10 cellular contexts compared by ENCODE assay signal in the genomic region with DNA sequence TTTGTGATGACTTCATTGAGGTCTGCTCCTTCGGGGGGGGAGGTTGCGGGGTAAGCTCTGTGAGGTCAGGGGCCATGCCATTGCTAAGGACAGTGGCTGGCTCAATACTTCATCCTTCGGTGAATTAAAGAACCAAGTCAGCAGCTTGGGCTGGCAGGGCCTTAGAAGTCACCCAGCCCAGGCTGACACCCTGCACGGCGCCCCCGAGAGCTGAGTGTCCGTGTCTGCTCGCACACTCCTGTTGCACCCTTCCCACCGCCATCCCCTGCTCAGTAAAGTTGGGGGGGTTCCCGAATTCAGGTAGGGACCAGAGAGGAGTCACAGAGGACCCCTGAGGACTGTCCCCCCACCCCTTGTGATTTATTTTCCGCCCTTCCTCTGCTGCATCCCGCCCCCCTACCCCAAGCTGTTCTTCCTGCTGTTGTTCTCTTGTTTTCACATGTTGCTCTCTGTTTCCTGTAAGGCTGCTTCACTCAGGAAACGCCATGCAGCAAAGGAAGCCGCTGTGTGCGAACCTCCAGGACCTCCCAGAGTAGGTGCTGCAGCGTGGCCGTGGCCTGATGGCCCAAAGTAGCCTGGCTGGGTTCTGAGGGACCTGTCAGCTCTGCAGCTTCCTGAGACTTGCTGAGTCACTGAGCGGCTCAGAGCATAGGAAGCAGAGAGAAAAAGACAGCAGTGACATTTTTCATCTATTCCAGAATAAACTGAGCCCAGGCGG. TPM values are rescaled to one million over a fixed set of nuclear protein-coding genes. Genes with fewer than 3 reads are reported as not detected.
DNase-seq lines count a peak whose midpoint lies in the region; ATAC-seq and TF ChIP-seq lines count a peak whose summit lies in the region.
"Had no signal": no experiment of that assay in that cellular context is flagged by ENCODE, and none has a peak within 500 bp of the region (broad histone marks: within the 10 kb centered on the region; RNA-seq: fewer than 3 reads in every experiment).

No MANE protein-coding gene starts in this region.

- H3K27ac ChIP-seq in heart left ventricle (peak overlapping the region; percentile 69 to 93 (median 84)), adrenal gland (peak overlapping the region in 3 of 5 donors; percentile 31 to 79 (median 60)), foreskin keratinocyte (no peak overlapping the region)

- H3K4me1 ChIP-seq in heart left ventricle (peaks cover 0 to 57% (median 41%) of the 10 kb centered on the region in 12 donors), adrenal gland (replicated peaks in 1 of 2) (peaks cover 0 to 15% of the 10 kb centered on the region in 2 donors), foreskin keratinocyte (no peaks in the 10 kb centered on the region)

- 56 to 66% (median 62%) methylated on average over 19 of the region's 19 CpGs for WGBS in heart left ventricle, 4 donors
- 38 to 57% (median 54%) methylated on average over 13 to 19 of the region's 19 CpGs for WGBS in adrenal gland, 4 donors

- TF ChIP-seq POLR2A in heart left ventricle (IDR thresholded peaks at IDR 0.05) (no peak), adrenal gland (IDR thresholded peaks at IDR 0.05) (no peak)

- peaks cover 0 to 2% (median 0%) of the 10 kb centered on the region in 7 donors for H3K9me3 Mint-ChIP-seq in naive B cell

- H3K27ac Mint-ChIP-seq in naive B cell: peak overlapping the region; percentile 32 to 100 (median 99)

- H3K27me3 Mint-ChIP-seq in naive B cell: no peaks in the 10 kb centered on the region

- peaks cover 32 to 48% (median 42%) of the 10 kb centered on the region in 3 donors for H3K4me1 Mint-ChIP-seq in naive B cell

- TF ChIP-seq CTCF in heart left ventricle (IDR thresholded peaks at IDR 0.05) (no peak), adrenal gland (IDR thresholded peaks at IDR 0.05) (no peak), foreskin keratinocyte (conservative IDR thresholded peaks at IDR 0.05) (no peak)

- peak; percentile 28 to 83 (median 59) for ATAC-seq in heart left ventricle
- ATAC-seq in naive B cell (ENCODE audit: low read depth in 2 of 2): no peak
- no peak for ATAC-seq in GM19463 (IDR thresholded peaks at IDR 0.05; ENCODE audit: unreplicated experiment)
- no peak for ATAC-seq in GM18519 (IDR thresholded peaks at IDR 0.05; ENCODE audit: low FRiP score, unreplicated experiment)
- no peak for ATAC-seq in foreskin keratinocyte

- intact Hi-C loops in heart left ventricle (cut with DNase I) (no loop called here), cardiac septum (cut with DNase I) (no loop called here), adrenal gland (cut with DNase I) (no loop called here)

- H3K9me3 ChIP-seq in heart left ventricle: no peaks in the 10 kb centered on the region
- H3K9me3 ChIP-seq in adrenal gland (replicated peaks in 1 of 3): no peaks in the 10 kb centered on the region
- H3K9me3 ChIP-seq: BE2C had no signal

- peak overlapping the region; percentile 23 to 88 (median 82) for H3K4me3 Mint-ChIP-seq in naive B cell

- no peaks in the 10 kb centered on the region for H3K27me3 ChIP-seq in heart left ventricle
- no peaks in the 10 kb centered on the region for H3K27me3 ChIP-seq in adrenal gland
- H3K27me3 ChIP-seq in foreskin keratinocyte: peaks cover 20% of the 10 kb centered on the region
- H3K27me3 ChIP-seq: BE2C had no signal

- no peaks in the 10 kb centered on the region for H3K36me3 Mint-ChIP-seq in naive B cell

- DNase-seq in heart left ventricle: peak; percentile 66 to 80 (median 77)
- DNase-seq in cardiac septum (ENCODE audit: low spot score): no peak
- peak in 6 of 7 donors; percentile 54 to 82 (median 64) for DNase-seq in adrenal gland
- no peak for DNase-seq in naive B cell
- DNase-seq in foreskin keratinocyte: no peak
- no peak for DNase-seq in GF-D8 (lab: John Stamatoyannopoulos, UW)

- peak overlapping the region in 3 of 12 donors; percentile 1 to 13 (median 1) for H3K4me3 ChIP-seq in heart left ventricle
- no peak overlapping the region for H3K4me3 ChIP-seq in adrenal gland

- peaks cover 0 to 4% (median 0%) of the 10 kb centered on the region in 9 donors for H3K36me3 ChIP-seq in heart left ventricle
- H3K36me3 ChIP-seq in adrenal gland (replicated peaks in 1 of 2): no peaks in the 10 kb centered on the region
- H3K36me3 ChIP-seq: BE2C had no signal

RNA-seq across cellular contexts. Expression of gene EFCC1, which starts 14.4 kb away (rescaled TPM):
- total RNA-seq in heart left ventricle (1 to 10 TPM in 8 of 9 donors, under 1 TPM in 1; 0.60 to 2.5 (median 1.7) TPM), cardiac septum (1.7 TPM), adrenal gland (1 to 10 TPM in 7 of 8 donors, under 1 TPM in 1; 0.60 to 4.7 (median 1.8) TPM), foreskin keratinocyte (not detected in 2 replicates)
- polyA plus RNA-seq in heart left ventricle (1 to 10 TPM in 1 of 2 donors, under 1 TPM in 1; 0.91 to 1.1 TPM), adrenal gland (1 to 10 TPM in 2 of 3 donors, under 1 TPM in 1; 0.46 to 6.0 (median 1.9) TPM), naive B cell (ENCODE audit: low read depth in 6 of 6) (not detected), foreskin keratinocyte (not detected in 2 replicates)
- total RNA-seq: fibroblast of lung had no signal
- polyA plus RNA-seq: fibroblast of lung had no signal

RNA-seq across cellular contexts. Expression of gene CFAP92, which starts 21.7 kb away (rescaled TPM):
- 1 to 10 TPM in 1 of 9 donors, under 1 TPM in 5, not detected in 3; 0.12 to 1.8 (median 0.47) TPM for total RNA-seq in heart left ventricle
- under 1 TPM; 0.17 to 0.23 TPM for polyA plus RNA-seq in heart left ventricle
- total RNA-seq in cardiac septum: 0.27 TPM
- 1 to 10 TPM in 2 of 8 donors, under 1 TPM in 5, not detected in 1; 0.14 to 1.9 (median 0.29) TPM for total RNA-seq in adrenal gland
- polyA plus RNA-seq in adrenal gland: under 1 TPM; 0.27 to 0.48 (median 0.48) TPM
- not detected for polyA plus RNA-seq in naive B cell (ENCODE audit: low read depth in 6 of 6)
- total RNA-seq in foreskin keratinocyte: 0.28 and 0.41 TPM in 2 replicates
- polyA plus RNA-seq in foreskin keratinocyte: 0.22 and 0.31 TPM in 2 replicates
- total RNA-seq: fibroblast of lung had no signal

RNA-seq across cellular contexts. Expression of gene GP9, which starts 45.0 kb away (rescaled TPM):
- not detected for total RNA-seq in heart left ventricle
- not detected for polyA plus RNA-seq in heart left ventricle
- total RNA-seq in cardiac septum: 0.27 TPM
- total RNA-seq in adrenal gland: not detected
- polyA plus RNA-seq in adrenal gland: under 1 TPM in 1 of 3 donors, not detected in 2; 0.13 TPM
- 1 to 10 TPM in 5 of 6 donors, under 1 TPM in 1; 0.99 to 6.8 (median 4.1) TPM for polyA plus RNA-seq in naive B cell (ENCODE audit: low read depth in 6 of 6)
- total RNA-seq in foreskin keratinocyte: not detected in 2 replicates
- polyA plus RNA-seq in foreskin keratinocyte: not detected in 2 replicates
- total RNA-seq: fibroblast of lung had no signal
- polyA plus RNA-seq: fibroblast of lung had no signal

Comparison
In these comparisons a context has a peak if more than half of its experiments do, and no peak if none do; other contexts are left out.
1. DNase-seq: peak in heart left ventricle (5 of 5) and adrenal gland (6 of 7); none in cardiac septum (single experiment), naive B cell (single experiment), foreskin keratinocyte (0 of 2) and GF-D8 (single experiment).
2. ATAC-seq: peak in heart left ventricle (4 of 4); none in naive B cell (0 of 2), GM19463 (single experiment), GM18519 (single experiment) and foreskin keratinocyte (single experiment).